In genomic region chr12:10749700-10750384, GRCh38 we compare ENCODE assay signal across 2 cellular contexts.
A peak's percentile ranks its signal among the peaks of the same experiment; 100 is the strongest.
TF ChIP-seq lines count a peak whose summit lies in the region.

No MANE protein-coding gene starts in this region.

TF ChIP-seq in IMR-90, 13 proteins besides CTCF, POLR2A, EP300 and RAD21 (continued from another document):
- no peak for TF ChIP-seq RFX5 (IDR thresholded peaks at IDR 0.05; ENCODE audit: low read depth, low read length)
- TF ChIP-seq SMC3 (IDR thresholded peaks at IDR 0.05; ENCODE audit: low read depth, low read length) = peak; percentile 89
- peak; percentile 38; the same call in 1 of the 2 replicates for TF ChIP-seq FOS (IDR thresholded peaks at IDR 0.05; ENCODE audit: low read depth, low read length)
- TF ChIP-seq CEBPB (IDR thresholded peaks at IDR 0.05; ENCODE audit: low read depth, low read length) = peak; percentile 83
- TF ChIP-seq ELK1 (IDR thresholded peaks at IDR 0.05; ENCODE audit: borderline replicate concordance, low read depth, low read length) = no peak
- peak; percentile 63 for TF ChIP-seq BHLHE40 (IDR thresholded peaks at IDR 0.05; ENCODE audit: low read depth, low read length)
- TF ChIP-seq RCOR1 (IDR thresholded peaks at IDR 0.05; ENCODE audit: insufficient replicate concordance, low read length) = peak; percentile 75
- no peak for TF ChIP-seq USF2 (IDR thresholded peaks at IDR 0.05; ENCODE audit: low read depth, low read length)
- TF ChIP-seq CHD1 (IDR thresholded peaks at IDR 0.05; ENCODE audit: low read depth, low read length) = peak; percentile 72; the same call in 1 of the 2 replicates
- peak; percentile 45; the same call in 1 of the 2 replicates for TF ChIP-seq MAZ (IDR thresholded peaks at IDR 0.05; ENCODE audit: borderline replicate concordance, low read depth, low read length)
- 0 out of 2 replicates have a peak, but pooled peaks have one; percentile 25 for TF ChIP-seq MXI1 (IDR thresholded peaks at IDR 0.05; ENCODE audit: borderline replicate concordance, low read depth, low read length)

TF ChIP-seq in PFSK-1, 5 proteins besides CTCF, POLR2A, EP300 and RAD21 (continued from another document):
- TF ChIP-seq REST (IDR thresholded peaks at IDR 0.05; ENCODE audit: insufficient read depth in 1 of 2, low read depth in 2 of 2, low read length in 2 of 2) = no peak
TF ChIP-seq in PFSK-1: peak in this region for 1.
